ENCODE assay signal across 18 cellular contexts in the genomic region with DNA sequence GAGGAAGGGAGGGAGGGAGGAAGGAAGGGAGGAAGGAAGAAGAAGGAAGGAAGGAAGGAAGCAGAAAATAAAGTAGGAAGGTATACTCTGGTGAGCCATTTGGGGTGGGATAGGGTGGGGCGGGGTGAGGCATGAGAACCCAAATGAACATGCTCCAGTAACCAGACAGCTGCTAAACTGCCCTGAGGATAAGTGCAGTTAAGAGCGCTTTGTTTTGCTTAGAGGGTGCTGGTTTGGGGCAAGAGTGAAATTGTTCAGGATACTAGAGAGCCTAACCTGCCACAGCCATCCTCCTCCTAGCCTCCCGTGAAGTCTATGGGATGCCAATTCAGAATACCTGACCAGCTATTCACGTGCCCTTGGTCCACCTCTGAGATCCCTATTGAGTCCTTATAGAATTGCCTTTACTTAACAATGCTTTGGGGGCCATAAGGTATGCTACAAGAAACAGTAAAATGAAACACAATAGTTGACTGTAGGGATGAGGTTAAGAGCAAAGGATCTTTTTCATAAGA.
"Had no signal": no experiment of that assay in that cellular context is flagged by ENCODE, and none has a peak within 500 bp of the region (broad histone marks: within the 10 kb centered on the region; RNA-seq: fewer than 3 reads in every experiment).

No MANE protein-coding gene starts in this region.

- H3K4me3 ChIP-seq: esophagus squamous epithelium, gastroesophageal sphincter, mucosa of descending colon, psoas muscle, right lobe of liver, testis, tibial nerve had no signal

- H3K27ac ChIP-seq: esophagus squamous epithelium, gastroesophageal sphincter, neutrophil, psoas muscle, right lobe of liver, testis, tibial nerve had no signal

- H3K9me3 ChIP-seq: esophagus squamous epithelium, gastroesophageal sphincter, mucosa of descending colon, neutrophil, psoas muscle, right lobe of liver, testis, tibial nerve had no signal

- H3K27me3 ChIP-seq: gastroesophageal sphincter, right lobe of liver, testis, tibial nerve had no signal

- H3K27ac Mint-ChIP-seq: naive thymus-derived CD8-positive, alpha-beta T cell; stimulated activated naive B cell treated with anti-CD40 and anti-IgM and Interleukin-4, amounts not matched to agents 10 μg/mL and 1 μg/mL and 100 μg/mL, for 72 hours; stimulated activated naive CD8-positive, alpha-beta T cell treated with anti-CD3 and anti-CD28 coated beads, Interleukin-15, amount 100 ng/mL, for 72 hours had no signal

- ATAC-seq: gastroesophageal sphincter; left lobe of liver; mucosa of descending colon; naive thymus-derived CD8-positive, alpha-beta T cell; psoas muscle; right lobe of liver; stimulated activated naive B cell treated with anti-CD40 and anti-IgM and Interleukin-4, amounts not matched to agents 10 μg/mL and 1 μg/mL and 100 μg/mL, for 72 hours; stimulated activated naive CD8-positive, alpha-beta T cell treated with anti-CD3 and anti-CD28 coated beads, Interleukin-15, amount 100 ng/mL, for 72 hours had no signal

- DNase-seq: dermis blood vessel endothelial cell; esophagus squamous epithelium; foreskin fibroblast; glutamatergic neuron; mammary epithelial cell; mucosa of descending colon; naive thymus-derived CD8-positive, alpha-beta T cell; psoas muscle; retina; right lobe of liver; stimulated activated CD4-positive, alpha-beta T cell treated with anti-CD3 and anti-CD28 coated beads, Interleukin-4, amount 100 ng/mL, for 24 hours; stimulated activated naive B cell treated with anti-CD40 and anti-IgM and Interleukin-4, amounts not matched to agents 10 μg/mL and 1 μg/mL and 100 μg/mL, for 72 hours; stimulated activated naive CD8-positive, alpha-beta T cell treated with anti-CD3 and anti-CD28 coated beads, Interleukin-15, amount 100 ng/mL, for 72 hours; testis had no signal

- H3K4me1 ChIP-seq: gastroesophageal sphincter, psoas muscle, right lobe of liver, testis had no signal

- H3K4me3 Mint-ChIP-seq: naive thymus-derived CD8-positive, alpha-beta T cell; stimulated activated naive B cell treated with anti-CD40 and anti-IgM and Interleukin-4, amounts not matched to agents 10 μg/mL and 1 μg/mL and 100 μg/mL, for 72 hours; stimulated activated naive CD8-positive, alpha-beta T cell treated with anti-CD3 and anti-CD28 coated beads, Interleukin-15, amount 100 ng/mL, for 72 hours had no signal

- H3K36me3 ChIP-seq: esophagus squamous epithelium, gastroesophageal sphincter, neutrophil, right lobe of liver, tibial nerve had no signal

- H3K4me1 Mint-ChIP-seq: naive thymus-derived CD8-positive, alpha-beta T cell; stimulated activated naive CD8-positive, alpha-beta T cell treated with anti-CD3 and anti-CD28 coated beads, Interleukin-15, amount 100 ng/mL, for 72 hours had no signal

- H3K36me3 Mint-ChIP-seq: naive thymus-derived CD8-positive, alpha-beta T cell; stimulated activated naive B cell treated with anti-CD40 and anti-IgM and Interleukin-4, amounts not matched to agents 10 μg/mL and 1 μg/mL and 100 μg/mL, for 72 hours had no signal

- H3K9me3 Mint-ChIP-seq: naive thymus-derived CD8-positive, alpha-beta T cell; stimulated activated naive B cell treated with anti-CD40 and anti-IgM and Interleukin-4, amounts not matched to agents 10 μg/mL and 1 μg/mL and 100 μg/mL, for 72 hours; stimulated activated naive CD8-positive, alpha-beta T cell treated with anti-CD3 and anti-CD28 coated beads, Interleukin-15, amount 100 ng/mL, for 72 hours had no signal
